In genomic region chr5:95826949-95827595, GRCh38 we compare ENCODE assay signal across 26 cellular contexts. TPM values are rescaled to one million over a fixed set of nuclear protein-coding genes. Genes with fewer than 3 reads are reported as not detected.
A peak's percentile ranks its signal among the peaks of the same experiment; 100 is the strongest.
DNase-seq lines count a peak whose midpoint lies in the region; ATAC-seq and TF ChIP-seq lines count a peak whose summit lies in the region.
"Had no signal": no experiment of that assay in that cellular context is flagged by ENCODE, and none has a peak within 500 bp of the region (broad histone marks: within the 10 kb centered on the region; RNA-seq: fewer than 3 reads in every experiment).

No MANE protein-coding gene starts in this region.

- H3K27ac ChIP-seq in CD4-positive, alpha-beta T cell (ENCODE audit: low read depth, low read length): no peak overlapping the region
- H3K27ac ChIP-seq: breast epithelium, KMS-11, prostate gland, testis had no signal

- POLR2A ChIA-PET in CD4-positive, alpha-beta T cell (lab: Charles Lee): no interaction called here

- CTCF ChIA-PET in CD4-positive, alpha-beta T cell (lab: Charles Lee): no interaction called here

- H3K9me3 ChIP-seq in CD4-positive, alpha-beta T cell (ENCODE audit: control insufficient read depth, low read length): no peaks in the 10 kb centered on the region
- H3K9me3 ChIP-seq: breast epithelium, HAP-1, prostate gland, testis had no signal

- no peak for DNase-seq in CD4-positive, alpha-beta T cell
- DNase-seq in MV-4-11 (lab: John Stamatoyannopoulos, UW): peak; percentile 21
- DNase-seq in left colon: peak; percentile 67 to 84
- DNase-seq in natural killer cell treated with Interleukin-12 subunit alpha and Interleukin-12 subunit beta and Interleukin-15 and Interleukin-18, amount 100 ng/mL, for 72 hours (ENCODE audit: low spot score): no peak
- no peak for DNase-seq in COLO829 (ENCODE audit: low spot score)
- DNase-seq in T-helper 1 cell: no peak
- DNase-seq in SW 1271 (lab: John Stamatoyannopoulos, UW): no peak
- DNase-seq in erythroblast (lab: John Stamatoyannopoulos, UW): no peak
- DNase-seq: activated CD4-positive, alpha-beta T cell treated with anti-CD3 and anti-CD28 coated beads for 48 hours; activated gamma-delta T cell; amniotic stem cell; dermis blood vessel endothelial cell; DMS79; head of caudate nucleus; NCI-H1048; NCI-H1930; NCI-H748 treated with DMSO at 0.1 percent for 48 hours; stimulated activated CD4-positive, alpha-beta T cell treated with anti-CD3 and anti-CD28 coated beads, Interleukin-1b, Interleukin-23, amount 100 ng/mL, for 48 hours; testis had no signal

- peaks cover 8% of the 10 kb centered on the region for H3K36me3 Mint-ChIP-seq in CD4-positive, alpha-beta T cell (ENCODE audit: low read depth)
- no peaks in the 10 kb centered on the region for H3K36me3 Mint-ChIP-seq in natural killer cell treated with Interleukin-12 subunit alpha and Interleukin-12 subunit beta and Interleukin-15 and Interleukin-18, amount 100 ng/mL, for 72 hours
- H3K36me3 Mint-ChIP-seq: mesothelial cell of epicardium; stimulated activated memory B cell treated with anti-CD40 and anti-IgM and Interleukin-4, amounts not matched to agents 10 μg/mL and 1 μg/mL and 100 μg/mL, for 72 hours had no signal

- peak overlapping the region; percentile 40 for H3K4me3 Mint-ChIP-seq in CD4-positive, alpha-beta T cell
- no peak overlapping the region for H3K4me3 Mint-ChIP-seq in natural killer cell treated with Interleukin-12 subunit alpha and Interleukin-12 subunit beta and Interleukin-15 and Interleukin-18, amount 100 ng/mL, for 72 hours
- H3K4me3 Mint-ChIP-seq: mesothelial cell of epicardium; stimulated activated memory B cell treated with anti-CD40 and anti-IgM and Interleukin-4, amounts not matched to agents 10 μg/mL and 1 μg/mL and 100 μg/mL, for 72 hours had no signal

- no peak for ATAC-seq in CD4-positive, alpha-beta T cell (ENCODE audit: poor library complexity)
- ATAC-seq in left colon: peak; percentile 78
- no peak for ATAC-seq in natural killer cell treated with Interleukin-12 subunit alpha and Interleukin-12 subunit beta and Interleukin-15 and Interleukin-18, amount 100 ng/mL, for 72 hours
- ATAC-seq: SK-N-SH treated with all-trans-retinoic acid at 6 μM for 48 hours; stimulated activated memory B cell treated with anti-CD40 and anti-IgM and Interleukin-4, amounts not matched to agents 10 μg/mL and 1 μg/mL and 100 μg/mL, for 72 hours had no signal

- TF ChIP-seq POLR2A in erythroblast (IDR thresholded peaks at IDR 0.05; ENCODE audit: low read length): no peak

- H3K27me3 Mint-ChIP-seq in CD4-positive, alpha-beta T cell: no peaks in the 10 kb centered on the region
- no peaks in the 10 kb centered on the region for H3K27me3 Mint-ChIP-seq in natural killer cell treated with Interleukin-12 subunit alpha and Interleukin-12 subunit beta and Interleukin-15 and Interleukin-18, amount 100 ng/mL, for 72 hours
- H3K27me3 Mint-ChIP-seq: stimulated activated memory B cell treated with anti-CD40 and anti-IgM and Interleukin-4, amounts not matched to agents 10 μg/mL and 1 μg/mL and 100 μg/mL, for 72 hours had no signal

- peak overlapping the region; percentile 26 for H3K27ac Mint-ChIP-seq in CD4-positive, alpha-beta T cell
- H3K27ac Mint-ChIP-seq in natural killer cell treated with Interleukin-12 subunit alpha and Interleukin-12 subunit beta and Interleukin-15 and Interleukin-18, amount 100 ng/mL, for 72 hours: peak overlapping the region; percentile 6 to 32
- H3K27ac Mint-ChIP-seq: mesothelial cell of epicardium had no signal

- no peaks in the 10 kb centered on the region for H3K27me3 ChIP-seq in CD4-positive, alpha-beta T cell (ENCODE audit: control insufficient read depth, insufficient read depth, low read length)
- H3K27me3 ChIP-seq: breast epithelium, testis had no signal

- H3K4me1 Mint-ChIP-seq in CD4-positive, alpha-beta T cell (ENCODE audit: low read depth): peaks cover 51% of the 10 kb centered on the region
- H3K4me1 Mint-ChIP-seq in natural killer cell treated with Interleukin-12 subunit alpha and Interleukin-12 subunit beta and Interleukin-15 and Interleukin-18, amount 100 ng/mL, for 72 hours (ENCODE audit: low read depth in 2 of 2): peaks cover 32 to 42% of the 10 kb centered on the region in 2 donors

- TF ChIP-seq CTCF in CD4-positive, alpha-beta T cell (IDR thresholded peaks at IDR 0.05): no peak

- intact Hi-C loops in CD4-positive, alpha-beta T cell (cut with DNase I, micrococcal nuclease): no loop called here
- intact Hi-C loops in left colon (cut with DNase I, micrococcal nuclease): no loop called here

- no peaks in the 10 kb centered on the region for H3K9me3 Mint-ChIP-seq in CD4-positive, alpha-beta T cell
- H3K9me3 Mint-ChIP-seq in natural killer cell treated with Interleukin-12 subunit alpha and Interleukin-12 subunit beta and Interleukin-15 and Interleukin-18, amount 100 ng/mL, for 72 hours: no peaks in the 10 kb centered on the region
- H3K9me3 Mint-ChIP-seq: mesothelial cell of epicardium; stimulated activated memory B cell treated with anti-CD40 and anti-IgM and Interleukin-4, amounts not matched to agents 10 μg/mL and 1 μg/mL and 100 μg/mL, for 72 hours had no signal

RNA-seq across cellular contexts. Expression of gene GLRX, which starts 4.5 kb away (rescaled TPM):
- 10 to 100 TPM; 16.9 to 18.7 TPM for total RNA-seq in CD4-positive, alpha-beta T cell
- total RNA-seq in left colon: 10 to 100 TPM; 82.4 to 91.9 TPM
- 100 to 1,000 TPM; 109 to 408 TPM for total RNA-seq in natural killer cell treated with Interleukin-12 subunit alpha and Interleukin-12 subunit beta and Interleukin-15 and Interleukin-18, amount 100 ng/mL, for 72 hours

Comparison
In these comparisons a context has a peak if more than half of its experiments do, and no peak if none do; other contexts are left out.
1. DNase-seq: peak in MV-4-11 (single experiment) and left colon (2 of 2); none in CD4-positive, alpha-beta T cell (0 of 10), natural killer cell treated with Interleukin-12 subunit alpha and Interleukin-12 subunit beta and Interleukin-15 and Interleukin-18, amount 100 ng/mL, for 72 hours (single experiment), COLO829 (single experiment), T-helper 1 cell (0 of 5), SW 1271 (0 of 2) and erythroblast (0 of 2).
2. RNA of gene GLRX, which starts 4.5 kb away (total RNA-seq): 109 to 408 TPM in natural killer cell treated with Interleukin-12 subunit alpha and Interleukin-12 subunit beta and Interleukin-15 and Interleukin-18, amount 100 ng/mL, for 72 hours and 82.4 to 91.9 TPM in left colon; 16.9 to 18.7 TPM in CD4-positive, alpha-beta T cell; every median in the first group is over 4 times any median in the second.